1 cellular context compared by ENCODE assay signal in genomic region chr9:37119907-37120839, GRCh38.
A peak's percentile ranks its signal among the peaks of the same experiment; 100 is the strongest.
TF ChIP-seq lines count a peak whose summit lies in the region.

ZCCHC7 (plus strand) TSS chr9:37120574.

TF ChIP-seq in HepG2, 621 proteins besides CTCF, POLR2A, EP300 and RAD21 (continued from another document and continues in another):
- TF ChIP-seq E2F2 (CRISPR knock-in tag; IDR thresholded peaks at IDR 0.05; ENCODE audit: borderline replicate concordance), result peak; percentile 74; the same call in 1 of the 2 replicates
- TF ChIP-seq NFE2L2 (IDR thresholded peaks at IDR 0.05; ENCODE audit: low read length), result no peak
- TF ChIP-seq SAP130 (CRISPR knock-in tag; IDR thresholded peaks at IDR 0.05; ENCODE audit: low read depth), result peak; percentile 80
- TF ChIP-seq ZNF766 (CRISPR knock-in tag; IDR thresholded peaks at IDR 0.05; ENCODE audit: borderline replicate concordance), result peak; percentile 99
- TF ChIP-seq SNAI1 (CRISPR knock-in tag; IDR thresholded peaks at IDR 0.05; ENCODE audit: borderline replicate concordance), result peak; percentile 20; the same call in 1 of the 2 replicates
- TF ChIP-seq GABPA (IDR thresholded peaks at IDR 0.05; ENCODE audit: low read depth, low read length), result peak; percentile 79
- TF ChIP-seq GABPA (CRISPR knock-in tag; IDR thresholded peaks at IDR 0.05; ENCODE audit: low read depth), result peak; percentile 91
- TF ChIP-seq SSRP1 (CRISPR knock-in tag; IDR thresholded peaks at IDR 0.05), result no peak
- peak; percentile 96 for TF ChIP-seq ZNF30 (CRISPR knock-in tag; IDR thresholded peaks at IDR 0.05)
- TF ChIP-seq ZNF362 (CRISPR knock-in tag; IDR thresholded peaks at IDR 0.05; ENCODE audit: borderline replicate concordance), result no peak
- TF ChIP-seq ZNF296 (CRISPR knock-in tag; conservative IDR thresholded peaks at IDR 0.05), result peak; percentile 67; the same call in 1 of the 2 replicates
- no peak for TF ChIP-seq ATM (IDR thresholded peaks at IDR 0.05; ENCODE audit: borderline replicate concordance)
- TF ChIP-seq NRL (CRISPR knock-in tag; IDR thresholded peaks at IDR 0.05; ENCODE audit: borderline replicate concordance), result peak; percentile 96
- no peak; the same call in 1 of the 2 replicates for TF ChIP-seq ZNF503 (CRISPR knock-in tag; IDR thresholded peaks at IDR 0.05)
- TF ChIP-seq TRIM24 (CRISPR knock-in tag; IDR thresholded peaks at IDR 0.05), result no peak
- TF ChIP-seq PHF20 (CRISPR knock-in tag; IDR thresholded peaks at IDR 0.05), result peak; percentile 83
- TF ChIP-seq ZNF605 (CRISPR knock-in tag; IDR thresholded peaks at IDR 0.05), result peak; percentile 98
- peak; percentile 76; the same call in 1 of the 2 replicates for TF ChIP-seq ZNF790 (CRISPR knock-in tag; IDR thresholded peaks at IDR 0.05; ENCODE audit: borderline replicate concordance)
- TF ChIP-seq ZNF10 (CRISPR knock-in tag; IDR thresholded peaks at IDR 0.05; ENCODE audit: borderline replicate concordance, low read depth), result no peak
- TF ChIP-seq ADNP (CRISPR knock-in tag; IDR thresholded peaks at IDR 0.05), result no peak
- no peak for TF ChIP-seq PCBP2 (optimal IDR thresholded peaks at IDR 0.05; ENCODE audit: low read depth, low read length, poor library complexity, severe bottlenecking)
- peak; percentile 96 for TF ChIP-seq MXD3 (CRISPR knock-in tag; IDR thresholded peaks at IDR 0.05)
- TF ChIP-seq MTERF4 (CRISPR knock-in tag; IDR thresholded peaks at IDR 0.05), result peak; percentile 46; the same call in 1 of the 2 replicates
- TF ChIP-seq ATRX (CRISPR knock-in tag; IDR thresholded peaks at IDR 0.05; ENCODE audit: borderline replicate concordance), result no peak
- no peak for TF ChIP-seq SMAD3 (CRISPR knock-in tag; IDR thresholded peaks at IDR 0.05)
- TF ChIP-seq RNF219 (CRISPR knock-in tag; IDR thresholded peaks at IDR 0.05), result peak; percentile 69; the same call in 1 of the 2 replicates
- TF ChIP-seq ZBTB43 (CRISPR knock-in tag; conservative IDR thresholded peaks at IDR 0.05), result peak; percentile 90
- TF ChIP-seq KMT2B (CRISPR knock-in tag; IDR thresholded peaks at IDR 0.05), result peak; percentile 84
- TF ChIP-seq NR2F6 (IDR thresholded peaks at IDR 0.05), result no peak
- TF ChIP-seq NR2F6 (CRISPR knock-in tag; IDR thresholded peaks at IDR 0.05), result no peak
- TF ChIP-seq ZNF687 (CRISPR knock-in tag; IDR thresholded peaks at IDR 0.05), result peak; percentile 99
- peak; percentile 43; the same call in 1 of the 2 replicates for TF ChIP-seq ARID2 (CRISPR knock-in tag; IDR thresholded peaks at IDR 0.05; ENCODE audit: borderline replicate concordance)
- TF ChIP-seq ZNF512B (CRISPR knock-in tag; IDR thresholded peaks at IDR 0.05; ENCODE audit: borderline replicate concordance), result no peak
- TF ChIP-seq HOXD1 (CRISPR knock-in tag; IDR thresholded peaks at IDR 0.05), result peak; percentile 48; the same call in 1 of the 2 replicates
- TF ChIP-seq ZNF749 (CRISPR knock-in tag; IDR thresholded peaks at IDR 0.05; ENCODE audit: borderline replicate concordance), result peak; percentile 94
- TF ChIP-seq ZNF784 (CRISPR knock-in tag; IDR thresholded peaks at IDR 0.05; ENCODE audit: borderline replicate concordance), result peak; percentile 72; the same call in 1 of the 2 replicates
- no peak; the same call in 1 of the 2 replicates for TF ChIP-seq ZFP1 (CRISPR knock-in tag; IDR thresholded peaks at IDR 0.05)
- TF ChIP-seq ZNF543 (CRISPR knock-in tag; IDR thresholded peaks at IDR 0.05), result no peak
- no peak for TF ChIP-seq ZNF678 (CRISPR knock-in tag; IDR thresholded peaks at IDR 0.05)
